ENCODE assay signal across 2 cellular contexts in genomic region chr19:3586124-3586626, GRCh38.
TF ChIP-seq lines count a peak whose summit lies in the region.

No MANE protein-coding gene starts in this region.

TF ChIP-seq in Ishikawa, 13 proteins besides CTCF, POLR2A, EP300 and RAD21:
- peak; percentile 94 for TF ChIP-seq ZBTB7A (IDR thresholded peaks at IDR 0.05; ENCODE audit: low read depth)
- TF ChIP-seq CEBPB (IDR thresholded peaks at IDR 0.05): no peak
TF ChIP-seq in Ishikawa: peak in this region for 1.

TF ChIP-seq in HepG2, 621 proteins besides CTCF, POLR2A, EP300 and RAD21:
- 0 out of 2 replicates have a peak, but pooled peaks have one; percentile 40 for TF ChIP-seq MTERF4 (CRISPR knock-in tag; IDR thresholded peaks at IDR 0.05)
- no peak for TF ChIP-seq CREBL2 (CRISPR knock-in tag; IDR thresholded peaks at IDR 0.05; ENCODE audit: borderline replicate concordance)
- no peak for TF ChIP-seq ZNF350 (CRISPR knock-in tag; IDR thresholded peaks at IDR 0.05; ENCODE audit: borderline replicate concordance, low read depth)
- no peak for TF ChIP-seq HMGXB4 (CRISPR knock-in tag; IDR thresholded peaks at IDR 0.05; ENCODE audit: borderline replicate concordance in 1 of 2, low read depth in 1 of 2)
- TF ChIP-seq KDM4B (CRISPR knock-in tag; IDR thresholded peaks at IDR 0.05): no peak
- TF ChIP-seq STAG1 (CRISPR knock-in tag; IDR thresholded peaks at IDR 0.05): peak; percentile 34
